ENCODE assay signal across 8 cellular contexts in genomic region chr14:41604793-41605534, GRCh38. TPM values are rescaled to one million over a fixed set of nuclear protein-coding genes. Genes with fewer than 3 reads are reported as not detected.
DNase-seq lines count a peak whose midpoint lies in the region; ATAC-seq and TF ChIP-seq lines count a peak whose summit lies in the region.

No MANE protein-coding gene starts in this region.

- no peaks in the 10 kb centered on the region for H3K9me3 ChIP-seq in mucosa of stomach (ENCODE audit: control insufficient read depth, low read length)

- H3K36me3 ChIP-seq in mucosa of stomach (ENCODE audit: control insufficient read depth, insufficient read depth, low read length) = no peaks in the 10 kb centered on the region

- no peaks in the 10 kb centered on the region for H3K9me3 Mint-ChIP-seq in endothelial cell (ENCODE audit: unreplicated experiment)

- H3K4me3 Mint-ChIP-seq in endothelial cell (ENCODE audit: unreplicated experiment) = peak overlapping the region; percentile 96

- H3K4me1 ChIP-seq in mucosa of stomach (ENCODE audit: control insufficient read depth, insufficient read depth, low read length) = no peaks in the 10 kb centered on the region

- no peak for ATAC-seq in HG03469 (IDR thresholded peaks at IDR 0.05; ENCODE audit: unreplicated experiment)

- H3K4me3 ChIP-seq in mucosa of stomach (ENCODE audit: low read length) = no peak overlapping the region

- H3K27me3 Mint-ChIP-seq in endothelial cell (ENCODE audit: unreplicated experiment) = peaks cover 19% of the 10 kb centered on the region

- no peaks in the 10 kb centered on the region for H3K36me3 Mint-ChIP-seq in endothelial cell (ENCODE audit: low read depth, unreplicated experiment)

- POLR2A ChIA-PET in GM10248 (lab: Yijun Ruan, JAX) = no interaction called here

- CTCF ChIA-PET in GM10248 (lab: Yijun Ruan, JAX) = interaction anchor here (0.8 kb wide), 1 partner anchor 13 kb away, joined by 3 read pairs; no protein-coding TSS in a partner anchor

- DNase-seq in DMS 273 treated with DMSO at 0.1 percent for 48 hours (lab: John Stamatoyannopoulos, UW) (peak; percentile 50), NCI-H345 (lab: John Stamatoyannopoulos, UW) (peak; percentile 85), endothelial cell (ENCODE audit: low spot score) (peak; percentile 84), GM10248 (ENCODE audit: extremely low spot score) (no peak), foreskin melanocyte (no peak), HCEC 1CT (no peak)

- TF ChIP-seq CTCF in endothelial cell (IDR thresholded peaks at IDR 0.05; ENCODE audit: unreplicated experiment) (no peak), GM10248 (IDR thresholded peaks at IDR 0.05; ENCODE audit: control extremely low read depth, extremely low read depth, low read depth, missing control alignments) (no peak)

- H3K27ac Mint-ChIP-seq in endothelial cell (ENCODE audit: unreplicated experiment) = peak overlapping the region; percentile 99

- peaks cover 54% of the 10 kb centered on the region for H3K27me3 ChIP-seq in mucosa of stomach (ENCODE audit: control insufficient read depth, insufficient read depth, low read length)

- peaks cover 23% of the 10 kb centered on the region for H3K4me1 Mint-ChIP-seq in endothelial cell (ENCODE audit: unreplicated experiment)

- H3K9ac ChIP-seq in mucosa of stomach (ENCODE audit: low read length) = peak overlapping the region; percentile 18

RNA-seq across cellular contexts. Expression of gene LRFN5, which starts 1.7 kb away (rescaled TPM):
- 13.3 TPM for total RNA-seq in endothelial cell (ENCODE audit: unreplicated experiment)

Comparison
In these comparisons a context has a peak if more than half of its experiments do, and no peak if none do; other contexts are left out.
1. DNase-seq: peak in DMS 273 treated with DMSO at 0.1 percent for 48 hours (single experiment), NCI-H345 (single experiment) and endothelial cell (single experiment); none in GM10248 (single experiment), foreskin melanocyte (single experiment) and HCEC 1CT (single experiment).